14 cellular contexts compared by ENCODE assay signal in the genomic region with DNA sequence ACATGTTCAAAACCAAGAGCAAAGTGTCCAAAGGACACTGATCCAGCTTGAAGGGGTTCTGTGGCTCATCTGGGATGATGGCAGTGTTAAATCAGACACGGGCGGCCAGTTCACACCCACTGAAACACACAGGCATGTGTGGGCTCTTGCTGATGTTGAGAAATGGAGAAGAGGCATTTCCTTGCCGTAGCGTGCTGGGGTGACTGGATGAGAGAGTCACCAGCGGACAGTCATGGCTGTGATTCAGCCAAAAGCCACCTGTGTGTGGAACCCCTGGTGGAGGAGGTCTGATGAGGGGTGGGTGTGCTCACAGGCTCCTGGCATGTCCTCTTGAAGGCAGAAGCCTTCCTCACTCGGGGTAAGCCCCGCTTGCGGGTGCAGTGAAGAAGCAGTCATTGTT. TPM values are rescaled to one million over a fixed set of nuclear protein-coding genes. Genes with fewer than 3 reads are reported as not detected.
A peak's percentile ranks its signal among the peaks of the same experiment; 100 is the strongest.
DNase-seq lines count a peak whose midpoint lies in the region; ATAC-seq lines count a peak whose summit lies in the region.
"Had no signal": no experiment of that assay in that cellular context is flagged by ENCODE, and none has a peak within 500 bp of the region (broad histone marks: within the 10 kb centered on the region; RNA-seq: fewer than 3 reads in every experiment).

No MANE protein-coding gene starts in this region.

- H3K4me3 Mint-ChIP-seq in activated naive CD4-positive, alpha-beta T cell treated with anti-CD3 and anti-CD28 coated beads, Interleukin-2, amount 10 ng/mL, durations not matched to agents 7 days and 5 days: no peak overlapping the region
- H3K4me3 Mint-ChIP-seq in activated naive CD4-positive, alpha-beta T cell treated with anti-CD3 and anti-CD28 coated beads for 36 hours: no peak overlapping the region
- peak overlapping the region in 2 of 4 donors; percentile 51 to 60 for H3K4me3 Mint-ChIP-seq in IgD-negative memory B cell
- no peak overlapping the region for H3K4me3 Mint-ChIP-seq in stimulated activated naive B cell treated with anti-CD40 and anti-IgM and Interleukin-4, amounts not matched to agents 10 μg/mL and 1 μg/mL and 100 μg/mL, for 72 hours
- no peak overlapping the region for H3K4me3 Mint-ChIP-seq in T-helper 2 cell treated with Interferon-gamma antibody and Interleukin-4, amounts not matched to agents 5 μg/mL and 100 μg/mL, for 36 hours

- H3K9me3 Mint-ChIP-seq in activated naive CD4-positive, alpha-beta T cell treated with anti-CD3 and anti-CD28 coated beads, Interleukin-2, amount 10 ng/mL, durations not matched to agents 7 days and 5 days: peaks cover 22% of the 10 kb centered on the region
- H3K9me3 Mint-ChIP-seq in activated naive CD4-positive, alpha-beta T cell treated with anti-CD3 and anti-CD28 coated beads for 36 hours: peaks cover 15% of the 10 kb centered on the region
- peaks cover 3 to 7% (median 3%) of the 10 kb centered on the region in 3 donors for H3K9me3 Mint-ChIP-seq in IgD-negative memory B cell
- H3K9me3 Mint-ChIP-seq in stimulated activated naive B cell treated with anti-CD40 and anti-IgM and Interleukin-4, amounts not matched to agents 10 μg/mL and 1 μg/mL and 100 μg/mL, for 72 hours: peaks cover 10 to 12% of the 10 kb centered on the region in 2 donors
- H3K9me3 Mint-ChIP-seq in T-helper 2 cell treated with Interferon-gamma antibody and Interleukin-4, amounts not matched to agents 5 μg/mL and 100 μg/mL, for 36 hours: peaks cover 17% of the 10 kb centered on the region

- H3K27me3 Mint-ChIP-seq in activated naive CD4-positive, alpha-beta T cell treated with anti-CD3 and anti-CD28 coated beads, Interleukin-2, amount 10 ng/mL, durations not matched to agents 7 days and 5 days: no peaks in the 10 kb centered on the region
- no peaks in the 10 kb centered on the region for H3K27me3 Mint-ChIP-seq in activated naive CD4-positive, alpha-beta T cell treated with anti-CD3 and anti-CD28 coated beads for 36 hours (ENCODE audit: low read depth)
- H3K27me3 Mint-ChIP-seq in IgD-negative memory B cell: no peaks in the 10 kb centered on the region
- no peaks in the 10 kb centered on the region for H3K27me3 Mint-ChIP-seq in stimulated activated naive B cell treated with anti-CD40 and anti-IgM and Interleukin-4, amounts not matched to agents 10 μg/mL and 1 μg/mL and 100 μg/mL, for 72 hours
- H3K27me3 Mint-ChIP-seq in T-helper 2 cell treated with Interferon-gamma antibody and Interleukin-4, amounts not matched to agents 5 μg/mL and 100 μg/mL, for 36 hours (ENCODE audit: low read depth): no peaks in the 10 kb centered on the region

- peak; percentile 4 for DNase-seq in activated naive CD4-positive, alpha-beta T cell treated with anti-CD3 and anti-CD28 coated beads, Interleukin-2, amount 10 ng/mL, durations not matched to agents 7 days and 5 days
- DNase-seq in activated naive CD4-positive, alpha-beta T cell treated with anti-CD3 and anti-CD28 coated beads for 36 hours: no peak
- DNase-seq in epithelial cell of prostate (ENCODE audit: low read depth, low spot score) (no peak), UCSD-AML1 (lab: John Stamatoyannopoulos, UW; ENCODE audit: unreplicated experiment) (no peak)
- DNase-seq in stimulated activated naive B cell treated with anti-CD40 and anti-IgM and Interleukin-4, amounts not matched to agents 10 μg/mL and 1 μg/mL and 100 μg/mL, for 72 hours: no peak
- DNase-seq in T-helper 2 cell treated with Interferon-gamma antibody and Interleukin-4, amounts not matched to agents 5 μg/mL and 100 μg/mL, for 36 hours (ENCODE audit: low spot score): no peak
- DNase-seq: DMS79 treated with DMSO at 0.1 percent for 48 hours, foreskin melanocyte, NCI-H1694 treated with DMSO at 0.1 percent for 48 hours, NCI-H510A, WERI-Rb-1 had no signal

- CTCF ChIA-PET in activated naive CD4-positive, alpha-beta T cell treated with anti-CD3 and anti-CD28 coated beads, Interleukin-2, amount 10 ng/mL, durations not matched to agents 7 days and 5 days (lab: Charles Lee): no interaction called here
- CTCF ChIA-PET in activated naive CD4-positive, alpha-beta T cell treated with anti-CD3 and anti-CD28 coated beads for 36 hours (lab: Charles Lee): no interaction called here

- H3K36me3 Mint-ChIP-seq in activated naive CD4-positive, alpha-beta T cell treated with anti-CD3 and anti-CD28 coated beads, Interleukin-2, amount 10 ng/mL, durations not matched to agents 7 days and 5 days: peaks cover 75% of the 10 kb centered on the region
- H3K36me3 Mint-ChIP-seq in activated naive CD4-positive, alpha-beta T cell treated with anti-CD3 and anti-CD28 coated beads for 36 hours (ENCODE audit: low read depth): peaks cover 57% of the 10 kb centered on the region
- peaks cover 5% of the 10 kb centered on the region for H3K36me3 Mint-ChIP-seq in IgD-negative memory B cell
- peaks cover 59 to 71% of the 10 kb centered on the region in 2 donors for H3K36me3 Mint-ChIP-seq in stimulated activated naive B cell treated with anti-CD40 and anti-IgM and Interleukin-4, amounts not matched to agents 10 μg/mL and 1 μg/mL and 100 μg/mL, for 72 hours
- peaks cover 72% of the 10 kb centered on the region for H3K36me3 Mint-ChIP-seq in T-helper 2 cell treated with Interferon-gamma antibody and Interleukin-4, amounts not matched to agents 5 μg/mL and 100 μg/mL, for 36 hours (ENCODE audit: low read depth)

- intact Hi-C loops in activated naive CD4-positive, alpha-beta T cell treated with anti-CD3 and anti-CD28 coated beads for 36 hours (cut with micrococcal nuclease): no loop called here

- no peak overlapping the region for H3K27ac Mint-ChIP-seq in activated naive CD4-positive, alpha-beta T cell treated with anti-CD3 and anti-CD28 coated beads, Interleukin-2, amount 10 ng/mL, durations not matched to agents 7 days and 5 days
- no peak overlapping the region for H3K27ac Mint-ChIP-seq in activated naive CD4-positive, alpha-beta T cell treated with anti-CD3 and anti-CD28 coated beads for 36 hours
- peak overlapping the region in 2 of 3 donors; percentile 68 to 90 for H3K27ac Mint-ChIP-seq in IgD-negative memory B cell
- peak overlapping the region; percentile 80 for H3K27ac Mint-ChIP-seq in stimulated activated naive B cell treated with anti-CD40 and anti-IgM and Interleukin-4, amounts not matched to agents 10 μg/mL and 1 μg/mL and 100 μg/mL, for 72 hours
- H3K27ac Mint-ChIP-seq in T-helper 2 cell treated with Interferon-gamma antibody and Interleukin-4, amounts not matched to agents 5 μg/mL and 100 μg/mL, for 36 hours: no peak overlapping the region

- H3K27ac ChIP-seq in epithelial cell of prostate: peak overlapping the region; percentile 10
- H3K27ac ChIP-seq: skin epidermis, WERI-Rb-1 had no signal

- peaks cover 22% of the 10 kb centered on the region for H3K4me1 Mint-ChIP-seq in activated naive CD4-positive, alpha-beta T cell treated with anti-CD3 and anti-CD28 coated beads, Interleukin-2, amount 10 ng/mL, durations not matched to agents 7 days and 5 days
- H3K4me1 Mint-ChIP-seq in activated naive CD4-positive, alpha-beta T cell treated with anti-CD3 and anti-CD28 coated beads for 36 hours (ENCODE audit: low read depth): peaks cover 30% of the 10 kb centered on the region
- H3K4me1 Mint-ChIP-seq in IgD-negative memory B cell: peaks cover 22 to 27% (median 27%) of the 10 kb centered on the region in 3 donors
- peaks cover 24 to 64% of the 10 kb centered on the region in 2 donors for H3K4me1 Mint-ChIP-seq in stimulated activated naive B cell treated with anti-CD40 and anti-IgM and Interleukin-4, amounts not matched to agents 10 μg/mL and 1 μg/mL and 100 μg/mL, for 72 hours
- peaks cover 13% of the 10 kb centered on the region for H3K4me1 Mint-ChIP-seq in T-helper 2 cell treated with Interferon-gamma antibody and Interleukin-4, amounts not matched to agents 5 μg/mL and 100 μg/mL, for 36 hours (ENCODE audit: low read depth)

- ATAC-seq in stimulated activated naive B cell treated with anti-CD40 and anti-IgM and Interleukin-4, amounts not matched to agents 10 μg/mL and 1 μg/mL and 100 μg/mL, for 72 hours (replicated peaks): no peak
- no peak for ATAC-seq in HG03432 (IDR thresholded peaks at IDR 0.05; ENCODE audit: unreplicated experiment)

RNA-seq across cellular contexts. Expression of gene C1orf35, which starts 7.2 kb away (rescaled TPM):
- total RNA-seq in activated naive CD4-positive, alpha-beta T cell treated with anti-CD3 and anti-CD28 coated beads for 36 hours: 10 to 100 TPM; 14.5 to 16.2 TPM
- 15.8 TPM for polyA plus RNA-seq in IgD-negative memory B cell

RNA-seq across cellular contexts. Expression of gene MRPL55, which starts 13.2 kb away (rescaled TPM):
- total RNA-seq in activated naive CD4-positive, alpha-beta T cell treated with anti-CD3 and anti-CD28 coated beads for 36 hours: 10 to 100 TPM; 45.5 TPM
- 146 TPM for polyA plus RNA-seq in IgD-negative memory B cell

RNA-seq across cellular contexts. Expression of gene ARF1, which starts 13.4 kb away (rescaled TPM):
- total RNA-seq in activated naive CD4-positive, alpha-beta T cell treated with anti-CD3 and anti-CD28 coated beads for 36 hours: 100 to 1,000 TPM; 346 to 358 TPM
- polyA plus RNA-seq in IgD-negative memory B cell: 428 TPM

RNA-seq across cellular contexts. Expression of gene GUK1, which starts 44.1 kb away (rescaled TPM):
- 100 to 1,000 TPM; 206 TPM for total RNA-seq in activated naive CD4-positive, alpha-beta T cell treated with anti-CD3 and anti-CD28 coated beads for 36 hours
- 250 TPM for polyA plus RNA-seq in IgD-negative memory B cell

RNA-seq across cellular contexts. Expression of gene GJC2, which starts 53.8 kb away (rescaled TPM):
- under 1 TPM; 0.17 to 0.25 TPM for total RNA-seq in activated naive CD4-positive, alpha-beta T cell treated with anti-CD3 and anti-CD28 coated beads for 36 hours
- not detected for polyA plus RNA-seq in IgD-negative memory B cell

Comparison
In these comparisons a context has a peak if more than half of its experiments do, and no peak if none do; other contexts are left out.
1. H3K27ac Mint-ChIP-seq: peak in IgD-negative memory B cell (2 of 3) and stimulated activated naive B cell treated with anti-CD40 and anti-IgM and Interleukin-4, amounts not matched to agents 10 μg/mL and 1 μg/mL and 100 μg/mL, for 72 hours (single experiment); none in activated naive CD4-positive, alpha-beta T cell treated with anti-CD3 and anti-CD28 coated beads, Interleukin-2, amount 10 ng/mL, durations not matched to agents 7 days and 5 days (single experiment), activated naive CD4-positive, alpha-beta T cell treated with anti-CD3 and anti-CD28 coated beads for 36 hours (single experiment) and T-helper 2 cell treated with Interferon-gamma antibody and Interleukin-4, amounts not matched to agents 5 μg/mL and 100 μg/mL, for 36 hours (single experiment).